Comparison of ENCODE assay signal across 21 cellular contexts in genomic region chr17:62666801-62667591, GRCh38. TPM values are rescaled to one million over a fixed set of nuclear protein-coding genes. Genes with fewer than 3 reads are reported as not detected.
DNase-seq lines count a peak whose midpoint lies in the region; ATAC-seq, FAIRE-seq and TF ChIP-seq lines count a peak whose summit lies in the region.
"Had no signal": no experiment of that assay in that cellular context is flagged by ENCODE, and none has a peak within 500 bp of the region (broad histone marks: within the 10 kb centered on the region; RNA-seq: fewer than 3 reads in every experiment).

No MANE protein-coding gene starts in this region.

- H3K9ac ChIP-seq in kidney (ENCODE audit: low read length in 2 of 2), result no peak overlapping the region
- H3K9ac ChIP-seq: KMS-11 had no signal

- POLR2A ChIA-PET in RWPE1 (lab: Yijun Ruan, JAX; ENCODE audit: low non-redundant PET), result no interaction called here

- intact Hi-C loops in kidney (cut with DNase I) (no loop called here), sciatic nerve (cut with DNase I) (no loop called here)

- FAIRE-seq in kidney (lab: Jason Lieb, UNC), result no peak

- in situ Hi-C loops in GM13976 (cut with MboI; ENCODE audit: low sequenced_read_pairs, unreplicated experiment), result no loop called here

- H3K4me3 ChIP-seq in kidney (ENCODE audit: low read length in 2 of 2), result no peak overlapping the region
- H3K4me3 ChIP-seq: Peyer's patch had no signal

- no peak for ATAC-seq in sciatic nerve

- DNase-seq in GM13976 (ENCODE audit: low spot score) (peak; percentile 26), RWPE1 (ENCODE audit: low spot score) (no peak), kidney (peak; percentile 71), sciatic nerve (ENCODE audit: low spot score) (peak; percentile 52), midbrain (lab: John Stamatoyannopoulos, UW) (no peak), A172 (ENCODE audit: low spot score) (no peak), RPMI8226 (no peak)
- DNase-seq: CD4-positive, CD25-positive, alpha-beta regulatory T cell; DMS79 treated with DMSO at 0.1 percent for 48 hours; HCEC 1CT; IMR-90; NCI-H1092 treated with DMSO at 0.1 percent for 48 hours; NCI-H146; NCI-H2029; NCI-H226; NCI-H510A treated with DMSO at 0.1 percent for 48 hours; NCI-H774; NK-92 treated with Interleukin-12 subunit alpha and Interleukin-12 subunit beta, amount 100 ng/mL, for 24 hours; Peyer's patch; Right ventricle myocardium superior had no signal

- CTCF ChIA-PET in RWPE1 (lab: Yijun Ruan, JAX), result no interaction called here

- no peaks in the 10 kb centered on the region for H3K36me3 ChIP-seq in kidney (ENCODE audit: control insufficient read depth in 1 of 2, insufficient read depth in 2 of 2, low read length in 2 of 2)
- H3K36me3 ChIP-seq: Peyer's patch had no signal

- no peak for TF ChIP-seq CTCF in GM13976 (IDR thresholded peaks at IDR 0.05; ENCODE audit: borderline replicate concordance, control extremely low read depth, extremely low read depth, insufficient read depth, missing control alignments)
- TF ChIP-seq CTCF in RWPE1 (conservative IDR thresholded peaks at IDR 0.05; ENCODE audit: low read depth), result no peak
- no peak for TF ChIP-seq CTCF in kidney (IDR thresholded peaks at IDR 0.05; ENCODE audit: borderline replicate concordance, extremely low read depth, insufficient read depth)

- no peaks in the 10 kb centered on the region for H3K4me1 ChIP-seq in kidney (ENCODE audit: control insufficient read depth in 1 of 2, insufficient read depth in 1 of 2, low read depth in 1 of 2, low read length in 2 of 2)
- H3K4me1 ChIP-seq: Peyer's patch had no signal

- H3K27ac ChIP-seq in RWPE1 (peak overlapping the region; percentile 91), kidney (ENCODE audit: low read depth in 2 of 2, low read length in 2 of 2) (no peak overlapping the region)
- H3K27ac ChIP-seq: KMS-11, Peyer's patch had no signal

- H3K9me3 ChIP-seq in kidney (ENCODE audit: control insufficient read depth in 1 of 2, low read length in 2 of 2), result no peaks in the 10 kb centered on the region
- H3K9me3 ChIP-seq: Peyer's patch had no signal

RNA-seq across cellular contexts. Expression of gene MRC2, which starts 39.5 kb away (rescaled TPM):
- 23.7 TPM for total RNA-seq in kidney
- polyA plus RNA-seq in kidney (ENCODE audit: insufficient read depth, low read depth, low replicate concordance), result 18.0 TPM
- 111 TPM for total RNA-seq in sciatic nerve
- 122 and 123 TPM in 2 replicates for total RNA-seq in A172 (2014; rRNA removed; shearing (Covaris generic))

Comparison
In these comparisons a context has a peak if more than half of its experiments do, and no peak if none do; other contexts are left out.
1. DNase-seq: peak in GM13976 (single experiment), kidney (single experiment) and sciatic nerve (single experiment); none in RWPE1 (single experiment), midbrain (single experiment), A172 (single experiment) and RPMI8226 (single experiment).